10 cellular contexts compared by ENCODE assay signal in genomic region chr6:157269261-157269794, GRCh38. TPM values are rescaled to one million over a fixed set of nuclear protein-coding genes. Genes with fewer than 3 reads are reported as not detected.
A peak's percentile ranks its signal among the peaks of the same experiment; 100 is the strongest.
DNase-seq lines count a peak whose midpoint lies in the region; ATAC-seq and TF ChIP-seq lines count a peak whose summit lies in the region.
"Had no signal": no experiment of that assay in that cellular context is flagged by ENCODE, and none has a peak within 500 bp of the region (broad histone marks: within the 10 kb centered on the region; RNA-seq: fewer than 3 reads in every experiment).

No MANE protein-coding gene starts in this region.

- peaks cover 0 to 41% (median 14%) of the 10 kb centered on the region in 3 donors for H3K4me1 ChIP-seq in esophagus squamous epithelium
- peaks cover 5 to 55% (median 38%) of the 10 kb centered on the region in 5 donors for H3K4me1 ChIP-seq in subcutaneous abdominal adipose tissue (ENCODE audit: control insufficient read depth in 5 of 5, insufficient read depth in 5 of 5, low read length in 5 of 5)
- peaks cover 0 to 6% of the 10 kb centered on the region in 2 experiments; a peak in 1 of 4 replicates for H3K4me1 ChIP-seq in SK-N-SH (ENCODE audit: control insufficient read depth in 1 of 2, insufficient read depth in 2 of 2, low read depth in 1 of 2, low read length in 1 of 2)

- no peak for TF ChIP-seq RAD21 in SK-N-SH (IDR thresholded peaks at IDR 0.05; ENCODE audit: low read length)

- no peak for TF ChIP-seq EP300 in SK-N-SH (IDR thresholded peaks at IDR 0.05; ENCODE audit: borderline replicate concordance in 1 of 2, low read depth in 1 of 2, low read length in 1 of 2)

- 36 to 63% methylated on average over 10 to 12 of the region's 16 CpGs for WGBS in esophagus squamous epithelium, 2 donors
- WGBS in SK-N-SH (ENCODE audit: low lambda C conversion rate), result 68% methylated on average over 14 of the region's 16 CpGs

- H4K20me1 ChIP-seq in SK-N-SH (ENCODE audit: insufficient read depth), result no peaks in the 10 kb centered on the region

- H3K79me2 ChIP-seq in SK-N-SH (ENCODE audit: insufficient read depth), result no peaks in the 10 kb centered on the region

- TF ChIP-seq CTCF in esophagus squamous epithelium (IDR thresholded peaks at IDR 0.05), result no peak
- no peak for TF ChIP-seq CTCF in SK-N-SH (IDR thresholded peaks at IDR 0.05)

- no peak overlapping the region for H3K4me3 ChIP-seq in esophagus squamous epithelium
- peak overlapping the region in 2 of 5 donors; percentile 12 to 16 for H3K4me3 ChIP-seq in subcutaneous abdominal adipose tissue (ENCODE audit: low read depth in 1 of 5, low read length in 5 of 5)
- H3K4me3 ChIP-seq in SK-N-SH (ENCODE audit: low read depth in 2 of 2, low read length in 1 of 2), result no peak overlapping the region

- no peak for TF ChIP-seq POLR2A in esophagus squamous epithelium (IDR thresholded peaks at IDR 0.05)

- CTCF ChIA-PET in SK-N-SH (lab: Yijun Ruan, JAX), result interaction anchor here (0.6 to 1.8 kb wide), 2 partner anchors 85 to 1569 kb away, joined by 3 to 5 read pairs; no protein-coding TSS in a partner anchor

- H3K9me3 ChIP-seq in esophagus squamous epithelium (no peaks in the 10 kb centered on the region), subcutaneous abdominal adipose tissue (ENCODE audit: control insufficient read depth in 5 of 5, low read length in 5 of 5) (no peaks in the 10 kb centered on the region), SK-N-SH (no peaks in the 10 kb centered on the region)

- POLR2A ChIA-PET in SK-N-SH (lab: Yijun Ruan, JAX), result interaction anchor here (0.6 kb wide), 1 partner anchor 264 kb away, joined by 3 read pairs; no protein-coding TSS in a partner anchor

- H3K27ac ChIP-seq in esophagus squamous epithelium (peak overlapping the region in 3 of 4 donors; percentile 57 to 77 (median 71)), subcutaneous abdominal adipose tissue (ENCODE audit: low read depth, low read length) (peak overlapping the region; percentile 59), SK-N-SH (ENCODE audit: low read depth in 2 of 2, low read length in 1 of 2) (peak overlapping the region in 1 of 2 experiments; percentile 18; a peak in 1 of 4 replicates)

- DNase-seq in NCI-H526 (lab: John Stamatoyannopoulos, UW) (peak; percentile 58 to 79), esophagus squamous epithelium (lab: John Stamatoyannopoulos, UW) (no peak), mesenteric fat pad (ENCODE audit: low spot score) (peak; percentile 90), SK-N-SH (no peak), SW480 (ENCODE audit: low spot score) (no peak)
- DNase-seq in stimulated activated CD4-positive, alpha-beta T cell treated with anti-CD3 and anti-CD28 coated beads, Interleukin-4, amount 100 ng/mL, for 1 hour, result no peak
- DNase-seq: naive B cell, NCI-H524 had no signal

- no peak overlapping the region for H2AFZ ChIP-seq in SK-N-SH (ENCODE audit: low read depth)

- H3K27me3 ChIP-seq in esophagus squamous epithelium (no peaks in the 10 kb centered on the region), subcutaneous abdominal adipose tissue (ENCODE audit: control insufficient read depth in 5 of 5, insufficient read depth in 4 of 5, low read length in 5 of 5) (no peaks in the 10 kb centered on the region), SK-N-SH (ENCODE audit: insufficient read depth) (no peaks in the 10 kb centered on the region)

- no peak overlapping the region for H3K4me2 ChIP-seq in SK-N-SH

- intact Hi-C loops in esophagus squamous epithelium (cut with DNase I), result no loop called here

- ATAC-seq in GM21381 (IDR thresholded peaks at IDR 0.05; ENCODE audit: unreplicated experiment), result no peak

- peak overlapping the region in 2 of 5 donors; percentile 4 to 59 for H3K9ac ChIP-seq in subcutaneous abdominal adipose tissue (ENCODE audit: low read length in 5 of 5)
- H3K9ac ChIP-seq in SK-N-SH, result no peak overlapping the region

- H3K36me3 ChIP-seq in esophagus squamous epithelium (no peaks in the 10 kb centered on the region), subcutaneous abdominal adipose tissue (ENCODE audit: control insufficient read depth in 5 of 5, insufficient read depth in 5 of 5, low read length in 5 of 5) (no peaks in the 10 kb centered on the region), SK-N-SH (replicated peaks in 1 of 2; ENCODE audit: control insufficient read depth in 1 of 2, insufficient read depth in 2 of 2, low read length in 1 of 2) (no peaks in the 10 kb centered on the region)

- H3K9me2 ChIP-seq in SK-N-SH, result no peaks in the 10 kb centered on the region

- H3F3A ChIP-seq in SK-N-SH (replicated peaks; ENCODE audit: insufficient read depth), result no peaks in the 10 kb centered on the region

TF ChIP-seq in SK-N-SH, 30 proteins besides CTCF, POLR2A, EP300 and RAD21:
- no peak for TF ChIP-seq SMC3 (IDR thresholded peaks at IDR 0.05; ENCODE audit: low read depth, low read length)
- TF ChIP-seq ZBTB33 (IDR thresholded peaks at IDR 0.05; ENCODE audit: borderline replicate concordance, low read depth), result no peak
- TF ChIP-seq GABPA (IDR thresholded peaks at IDR 0.05; ENCODE audit: low read depth), result no peak
- no peak for TF ChIP-seq FOSL2 (IDR thresholded peaks at IDR 0.05; ENCODE audit: borderline replicate concordance, low read depth)
- no peak for TF ChIP-seq PBX3 (IDR thresholded peaks at IDR 0.05)
- TF ChIP-seq SIN3A (IDR thresholded peaks at IDR 0.05; ENCODE audit: borderline replicate concordance, low read depth, low read length), result no peak
- no peak for TF ChIP-seq ELF1 (IDR thresholded peaks at IDR 0.05)
- TF ChIP-seq MXI1 (IDR thresholded peaks at IDR 0.05; ENCODE audit: low read depth, low read length), result no peak
- TF ChIP-seq NFIC (IDR thresholded peaks at IDR 0.05; ENCODE audit: borderline replicate concordance), result no peak
- TF ChIP-seq FOXM1 (IDR thresholded peaks at IDR 0.05; ENCODE audit: low read depth), result no peak
- TF ChIP-seq TAF1 (IDR thresholded peaks at IDR 0.05; ENCODE audit: borderline replicate concordance, low read depth, low read length), result no peak

RNA-seq across cellular contexts. Expression of gene TMEM242, which starts 54.0 kb away (rescaled TPM):
- total RNA-seq in esophagus squamous epithelium (1 to 10 TPM; 2.7 to 8.0 (median 4.3) TPM), mesenteric fat pad (9.6 TPM)
- 7.4 and 8.3 TPM in 2 replicates for polyA plus RNA-seq in SK-N-SH (2012; rRNA removed)
- polyA plus RNA-seq in SK-N-SH (2012; cell fraction: cytosol; rRNA removed), result 8.5 and 11.2 TPM in 2 replicates
- polyA plus RNA-seq in SK-N-SH (2012; cell fraction: nucleus; rRNA removed), result 3.7 and 5.4 TPM in 2 replicates

Comparison
In these comparisons a context has a peak if more than half of its experiments do, and no peak if none do; other contexts are left out.
1. DNase-seq: peak in NCI-H526 (2 of 2) and mesenteric fat pad (single experiment); none in esophagus squamous epithelium (single experiment), stimulated activated CD4-positive, alpha-beta T cell treated with anti-CD3 and anti-CD28 coated beads, Interleukin-4, amount 100 ng/mL, for 1 hour (single experiment), SK-N-SH (single experiment) and SW480 (single experiment).